Comparison of ENCODE assay signal across 8 cellular contexts in genomic region chr5:42950466-42951168, GRCh38.
A peak's percentile ranks its signal among the peaks of the same experiment; 100 is the strongest.
DNase-seq lines count a peak whose midpoint lies in the region; ATAC-seq and TF ChIP-seq lines count a peak whose summit lies in the region.

No MANE protein-coding gene starts in this region.

- WGBS in testis, 2 donors = 6 to 8% methylated on average over 28 to 36 of the region's 36 CpGs

- H3K9me3 Mint-ChIP-seq in natural killer cell treated with Interleukin-12 subunit alpha and Interleukin-12 subunit beta and Interleukin-15 and Interleukin-18, amount 100 ng/mL, for 72 hours = no peaks in the 10 kb centered on the region

- in situ Hi-C loops in ACHN (cut with HindIII; ENCODE audit: low pct_ligation_motif_present, low pct_unique_long_range_greater_than_20kb, low sequenced_read_pairs) = no loop called here

- DNase-seq in ACHN (peak; percentile 91), NT2/D1 (ENCODE audit: low read depth, low spot score) (peak; percentile 48), testis (peak; percentile 53)
- DNase-seq in activated CD8-positive, alpha-beta memory T cell treated with anti-CD3 and anti-CD28 coated beads, Interleukin-2, amount 50 U/mL, for 24 hours (ENCODE audit: extremely low read depth) = peak; percentile 55
- peak; percentile 87 for DNase-seq in natural killer cell treated with Interleukin-12 subunit alpha and Interleukin-12 subunit beta and Interleukin-15 and Interleukin-18, amount 100 ng/mL, for 72 hours (ENCODE audit: low spot score)

- H3K27ac ChIP-seq in testis = peak overlapping the region in 1 of 2 donors; percentile 75

- H3K27me3 ChIP-seq in NT2/D1 (ENCODE audit: insufficient read depth, insufficient read length) (no peaks in the 10 kb centered on the region), testis (no peaks in the 10 kb centered on the region)

- ATAC-seq in GM18873 (IDR thresholded peaks at IDR 0.05; ENCODE audit: low FRiP score, unreplicated experiment) (peak; percentile 26), HG03103 (IDR thresholded peaks at IDR 0.05; ENCODE audit: low read depth, unreplicated experiment) (peak; percentile 26), esophagus mucosa (peak; percentile 94)
- ATAC-seq in natural killer cell treated with Interleukin-12 subunit alpha and Interleukin-12 subunit beta and Interleukin-15 and Interleukin-18, amount 100 ng/mL, for 72 hours = peak; percentile 78 to 88

- H3K4me3 Mint-ChIP-seq in natural killer cell treated with Interleukin-12 subunit alpha and Interleukin-12 subunit beta and Interleukin-15 and Interleukin-18, amount 100 ng/mL, for 72 hours = peak overlapping the region; percentile 97

- peaks cover 33 to 38% of the 10 kb centered on the region in 2 donors for H3K4me1 Mint-ChIP-seq in natural killer cell treated with Interleukin-12 subunit alpha and Interleukin-12 subunit beta and Interleukin-15 and Interleukin-18, amount 100 ng/mL, for 72 hours (ENCODE audit: low read depth in 2 of 2)

- TF ChIP-seq CTCF in testis (IDR thresholded peaks at IDR 0.05) = no peak

- no peaks in the 10 kb centered on the region for H3K27me3 Mint-ChIP-seq in natural killer cell treated with Interleukin-12 subunit alpha and Interleukin-12 subunit beta and Interleukin-15 and Interleukin-18, amount 100 ng/mL, for 72 hours

- no peak for TF ChIP-seq POLR2A in testis (IDR thresholded peaks at IDR 0.05)

- H3K36me3 Mint-ChIP-seq in natural killer cell treated with Interleukin-12 subunit alpha and Interleukin-12 subunit beta and Interleukin-15 and Interleukin-18, amount 100 ng/mL, for 72 hours = peaks cover 5% of the 10 kb centered on the region

- H3K27ac Mint-ChIP-seq in natural killer cell treated with Interleukin-12 subunit alpha and Interleukin-12 subunit beta and Interleukin-15 and Interleukin-18, amount 100 ng/mL, for 72 hours = peak overlapping the region; percentile 95 to 98

- no peak overlapping the region for H3K9ac ChIP-seq in NT2/D1 (ENCODE audit: insufficient read length, low read depth)

- H3K9me3 ChIP-seq in NT2/D1 (ENCODE audit: insufficient read depth, low read length) (peaks cover 35% of the 10 kb centered on the region), testis (no peaks in the 10 kb centered on the region)

- no peaks in the 10 kb centered on the region for H3K4me1 ChIP-seq in NT2/D1 (ENCODE audit: insufficient read depth, insufficient read length)
- no peaks in the 10 kb centered on the region for H3K4me1 ChIP-seq in testis

- H3K4me3 ChIP-seq in NT2/D1 (ENCODE audit: insufficient read length, low read depth) = no peak overlapping the region
- peak overlapping the region; percentile 40 to 44 for H3K4me3 ChIP-seq in testis

- H3K36me3 ChIP-seq in NT2/D1 (ENCODE audit: insufficient read depth, insufficient read length, low read length) (no peaks in the 10 kb centered on the region), testis (ENCODE audit: low read depth, missing control alignments) (no peaks in the 10 kb centered on the region)

- intact Hi-C loops in testis (cut with DNase I; ENCODE audit: low total_unique reads) = loop anchor here (5.0 kb wide), 1 partner anchor 92 kb away; the partner anchor contains the start of gene ANXA2R

Comparison
In these comparisons a context has a peak if more than half of its experiments do, and no peak if none do; other contexts are left out.
1. ATAC-seq: peak in every context shown above with its lines; median percentile 94 in esophagus mucosa; 83 in natural killer cell treated with Interleukin-12 subunit alpha and Interleukin-12 subunit beta and Interleukin-15 and Interleukin-18, amount 100 ng/mL, for 72 hours; 26 in GM18873; 26 in HG03103.